9 cellular contexts compared by ENCODE assay signal in the genomic region with DNA sequence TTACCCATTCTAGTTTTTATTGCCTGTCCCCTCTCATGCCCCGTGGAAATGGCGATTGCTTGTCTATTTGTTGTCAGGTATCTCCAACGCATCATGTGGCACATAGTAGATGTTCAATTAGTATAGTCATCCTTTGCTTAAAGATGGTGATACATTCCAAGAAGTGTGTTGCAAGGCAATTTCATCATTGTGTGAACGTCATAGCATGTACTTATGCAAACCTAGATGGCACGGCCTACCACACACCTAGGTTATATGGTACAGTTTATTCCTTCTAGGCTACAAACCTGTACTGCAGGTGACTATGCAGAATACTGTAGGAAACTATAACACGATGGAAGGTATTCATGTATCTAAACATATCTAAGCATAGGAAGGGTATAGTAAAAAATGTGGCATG.
"Had no signal": no experiment of that assay in that cellular context is flagged by ENCODE, and none has a peak within 500 bp of the region (broad histone marks: within the 10 kb centered on the region; RNA-seq: fewer than 3 reads in every experiment).

No MANE protein-coding gene starts in this region.

- H3K36me3 ChIP-seq: HAP-1 had no signal

- H3K27ac ChIP-seq: GM23248, HL-60 had no signal

- H3K4me1 ChIP-seq: HAP-1 had no signal

- H3K4me3 Mint-ChIP-seq: HFFc6, IgD-negative memory B cell had no signal

- H3K9ac ChIP-seq: GM23248 had no signal

- DNase-seq: GOT3, H7, HFFc6 had no signal

- H2AFZ ChIP-seq: GM23248 had no signal

- H3K4me3 ChIP-seq: GM23248, HAP-1 had no signal

- FAIRE-seq: HepG2 had no signal

- H3K36me3 Mint-ChIP-seq: IgD-negative memory B cell had no signal

- H3K27ac Mint-ChIP-seq: HFFc6 had no signal

- ATAC-seq: HCT116, HepG2 had no signal
